Comparison of ENCODE assay signal across 19 cellular contexts in the genomic region with DNA sequence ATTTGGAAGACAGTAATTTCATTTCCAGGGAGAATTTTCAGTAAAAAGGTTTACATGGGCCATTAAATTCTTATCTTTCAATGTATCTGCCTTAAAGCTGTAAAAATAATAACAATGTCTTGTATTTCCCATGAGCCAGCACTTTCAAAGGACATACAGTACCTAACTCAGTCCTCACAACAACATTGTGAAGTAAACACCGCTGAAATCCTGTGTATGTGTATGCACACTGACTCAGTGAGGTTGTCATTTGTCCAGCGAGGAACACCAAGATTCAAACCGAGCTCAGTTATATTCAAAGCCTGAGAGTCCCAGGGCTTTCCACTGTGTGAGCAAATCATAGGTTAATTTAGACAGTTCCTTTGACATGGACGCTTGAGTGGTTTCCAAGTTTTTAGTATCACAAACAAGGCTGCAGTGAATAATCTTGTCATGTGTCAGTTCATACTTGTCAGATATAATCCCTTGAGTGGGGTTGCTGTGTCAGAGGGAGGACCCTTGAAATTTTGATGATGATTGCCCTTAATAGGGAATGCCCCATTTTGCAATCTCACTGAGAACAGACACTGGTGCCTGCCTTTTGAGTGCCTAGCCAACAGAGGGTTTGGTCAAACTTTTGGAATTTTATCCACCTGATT.
"Had no signal": no experiment of that assay in that cellular context is flagged by ENCODE, and none has a peak within 500 bp of the region (broad histone marks: within the 10 kb centered on the region; RNA-seq: fewer than 3 reads in every experiment).

No MANE protein-coding gene starts in this region.

- H3K9me3 Mint-ChIP-seq: activated T-helper 2 cell treated with anti-CD3 and anti-CD28 coated beads, Interferon-gamma antibody, Interleukin-2, Interleukin-4, amounts not matched to agents 10 μg/mL and 5 μg/mL and 100 μg/mL, durations not matched to agents 14 hours and 24 hours and 36 hours; natural killer cell treated with Interleukin-12 subunit alpha and Interleukin-12 subunit beta and Interleukin-15 and Interleukin-18, amount 100 ng/mL, for 72 hours; T-helper 1 cell treated with Interleukin-12 subunit alpha and Interleukin-12 subunit beta and Interleukin-4 antibody, amounts not matched to agents 30 μg/mL and 1 μg/mL, for 36 hours had no signal

- H3K9me3 ChIP-seq: adrenal gland, pancreas, upper lobe of left lung had no signal

- H3K36me3 Mint-ChIP-seq: activated naive CD8-positive, alpha-beta T cell; natural killer cell treated with Interleukin-12 subunit alpha and Interleukin-12 subunit beta and Interleukin-15 and Interleukin-18, amount 100 ng/mL, for 72 hours; stimulated activated naive B cell treated with anti-CD40 and anti-IgM and Interleukin-4, amounts not matched to agents 10 μg/mL and 1 μg/mL and 100 μg/mL, for 72 hours had no signal

- H3K27ac ChIP-seq: adrenal gland, foreskin keratinocyte, pancreas, upper lobe of left lung had no signal

- H3K4me1 ChIP-seq: adrenal gland, foreskin keratinocyte, pancreas had no signal

- H3K36me3 ChIP-seq: adrenal gland, pancreas, upper lobe of left lung had no signal

- H3K4me3 Mint-ChIP-seq: activated naive CD8-positive, alpha-beta T cell; activated T-cell treated with anti-CD3 and anti-CD28 coated beads, Interleukin-2, amount 50 U/mL, for 4 hours; natural killer cell treated with Interleukin-12 subunit alpha and Interleukin-12 subunit beta and Interleukin-15 and Interleukin-18, amount 100 ng/mL, for 72 hours; stimulated activated naive B cell treated with anti-CD40 and anti-IgM and Interleukin-4, amounts not matched to agents 10 μg/mL and 1 μg/mL and 100 μg/mL, for 72 hours; T-helper 1 cell treated with Interleukin-12 subunit alpha and Interleukin-12 subunit beta and Interleukin-4 antibody, amounts not matched to agents 30 μg/mL and 1 μg/mL, for 36 hours had no signal

- H3K4me1 Mint-ChIP-seq: stimulated activated naive B cell treated with anti-CD40 and anti-IgM and Interleukin-4, amounts not matched to agents 10 μg/mL and 1 μg/mL and 100 μg/mL, for 72 hours had no signal

- H3K27ac Mint-ChIP-seq: activated naive CD8-positive, alpha-beta T cell; activated T-helper 2 cell treated with anti-CD3 and anti-CD28 coated beads, Interferon-gamma antibody, Interleukin-2, Interleukin-4, amounts not matched to agents 10 μg/mL and 5 μg/mL and 100 μg/mL, durations not matched to agents 14 hours and 24 hours and 36 hours; natural killer cell treated with Interleukin-12 subunit alpha and Interleukin-12 subunit beta and Interleukin-15 and Interleukin-18, amount 100 ng/mL, for 72 hours; stimulated activated naive B cell treated with anti-CD40 and anti-IgM and Interleukin-4, amounts not matched to agents 10 μg/mL and 1 μg/mL and 100 μg/mL, for 72 hours; T-helper 1 cell treated with Interleukin-12 subunit alpha and Interleukin-12 subunit beta and Interleukin-4 antibody, amounts not matched to agents 30 μg/mL and 1 μg/mL, for 36 hours had no signal

- H3K4me3 ChIP-seq: adrenal gland, pancreas, upper lobe of left lung had no signal

- DNase-seq: activated CD4-positive, alpha-beta T cell treated with anti-CD3 and anti-CD28 coated beads for 4 hours; activated CD4-positive, alpha-beta T cell treated with anti-CD3 and anti-CD28 coated beads, Interleukin-2, amount 50 U/mL, for 48 hours; activated CD4-positive, CD25-positive, alpha-beta regulatory T cell; activated CD8-positive, alpha-beta memory T cell treated with anti-CD3 and anti-CD28 coated beads, Interleukin-2, amount 50 U/mL, for 48 hours; activated naive CD4-positive, alpha-beta T cell; activated T-cell treated with anti-CD3 and anti-CD28 coated beads, Interleukin-2, amount 50 U/mL, for 4 hours; adrenal gland; cortex of kidney; foreskin keratinocyte; pancreas; stimulated activated CD4-positive, alpha-beta T cell treated with anti-CD3 and anti-CD28 coated beads, Interleukin-2, amount 100 ng/mL, for 48 hours; stimulated activated CD8-positive, alpha-beta memory T cell treated with anti-CD3 and anti-CD28 coated beads, Interleukin-4, amount 100 ng/mL, for 48 hours; stimulated activated naive B cell treated with anti-CD40 and anti-IgM and Interleukin-4, amounts not matched to agents 10 μg/mL and 1 μg/mL and 100 μg/mL, for 72 hours; T1000; upper lobe of left lung had no signal

- H3K27me3 ChIP-seq: adrenal gland, pancreas, upper lobe of left lung had no signal
